15 cellular contexts compared by ENCODE assay signal in the genomic region with DNA sequence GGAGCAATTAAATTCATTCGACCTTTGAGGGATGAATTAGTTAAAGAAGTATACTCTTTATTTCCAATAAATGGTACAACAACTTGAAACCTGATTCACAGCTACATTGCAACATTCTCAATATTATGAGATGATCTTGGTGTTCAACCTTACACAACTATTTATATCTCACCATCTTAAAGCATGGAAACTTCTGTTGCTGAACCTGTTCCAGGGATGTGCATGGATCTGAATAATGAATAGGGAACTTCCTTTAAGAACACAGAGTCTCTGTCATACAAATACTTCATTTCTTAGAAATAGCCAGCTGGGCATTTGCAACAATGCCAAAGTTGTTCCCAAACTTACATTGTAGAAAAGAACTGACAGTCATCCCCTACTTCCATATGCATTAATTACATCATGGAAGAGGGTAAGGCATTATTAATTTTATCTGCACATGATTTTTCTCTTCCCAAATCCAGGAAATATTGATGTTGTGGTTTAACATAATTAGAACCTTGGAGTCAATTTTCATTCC. TPM values are rescaled to one million over a fixed set of nuclear protein-coding genes. Genes with fewer than 3 reads are reported as not detected.
DNase-seq lines count a peak whose midpoint lies in the region; ATAC-seq and TF ChIP-seq lines count a peak whose summit lies in the region.
"Had no signal": no experiment of that assay in that cellular context is flagged by ENCODE, and none has a peak within 500 bp of the region (broad histone marks: within the 10 kb centered on the region; RNA-seq: fewer than 3 reads in every experiment).

No MANE protein-coding gene starts in this region.

- peaks cover 16 to 24% of the 10 kb centered on the region in 2 donors for H3K4me1 ChIP-seq in gastrocnemius medialis

- H3K36me3 ChIP-seq in gastrocnemius medialis: no peaks in the 10 kb centered on the region

- DNase-seq in COLO829 (ENCODE audit: low spot score) (peak; percentile 38), SK-MEL-5 (ENCODE audit: low read depth, low spot score) (peak; percentile 78), fibroblast of gingiva (ENCODE audit: low read depth) (peak; percentile 75), gastrocnemius medialis (no peak), NCI-H146 (lab: John Stamatoyannopoulos, UW) (no peak), Ammon's horn (ENCODE audit: low spot score) (no peak)
- DNase-seq in activated T-cell treated with anti-CD3 and anti-CD28 coated beads, Interleukin-2, amount 50 U/mL, for 48 hours: no peak
- DNase-seq: ACHN; C1 segment of cervical spinal cord; CD4-positive, alpha-beta T cell; DMS79; H7 had no signal

- no peak overlapping the region for H3K4me3 ChIP-seq in gastrocnemius medialis
- H3K4me3 ChIP-seq: GM12878, GM23338 had no signal

- no peak for TF ChIP-seq POLR2A in gastrocnemius medialis (IDR thresholded peaks at IDR 0.05)

- no peaks in the 10 kb centered on the region for H3K9me3 ChIP-seq in gastrocnemius medialis

- H3K27me3 ChIP-seq in gastrocnemius medialis: no peaks in the 10 kb centered on the region

- ATAC-seq in gastrocnemius medialis: peak in 1 of 2 donors; percentile 26
- ATAC-seq in activated CD4-positive, CD25-positive, alpha-beta regulatory T cell treated with anti-CD3 and anti-CD28 coated beads, Interleukin-2, amount 50 U/mL, for 24 hours: no peak
- ATAC-seq: GM12878, GM23338 had no signal

- H3K27ac ChIP-seq in gastrocnemius medialis: peak overlapping the region; percentile 32 to 64 (median 52)

- intact Hi-C loops in gastrocnemius medialis (cut with DNase I; ENCODE audit: low total_unique reads): no loop called here

- no peak for TF ChIP-seq CTCF in gastrocnemius medialis (IDR thresholded peaks at IDR 0.05 in 4 of 5, conservative IDR thresholded peaks at IDR 0.05 in 1 of 5)

- in situ Hi-C loops in SK-MEL-5 (cut with HindIII; ENCODE audit: low pct_unique_long_range_greater_than_20kb, low sequenced_read_pairs): no loop called here
- in situ Hi-C loops in gastrocnemius medialis (cut with MboI; ENCODE audit: low sequenced_read_pairs in 4 of 4): no loop called here

RNA-seq across cellular contexts. Expression of gene CCDC112, which starts 39.8 kb away (rescaled TPM):
- total RNA-seq in SK-MEL-5 (2014; rRNA removed; shearing (Covaris generic)): 9.0 and 10.2 TPM in 2 replicates
- polyA plus RNA-seq in SK-MEL-5 (2015; cell fraction: cytosol; rRNA removed): 4.9 and 5.1 TPM in 2 replicates
- 2.9 and 4.7 TPM in 2 replicates for polyA plus RNA-seq in SK-MEL-5 (2015; cell fraction: nucleus; rRNA removed)
- total RNA-seq in gastrocnemius medialis: 1 to 10 TPM; 2.1 to 4.8 (median 3.8) TPM

Comparison
In these comparisons a context has a peak if more than half of its experiments do, and no peak if none do; other contexts are left out.
1. DNase-seq: peak in COLO829 (single experiment), SK-MEL-5 (single experiment) and fibroblast of gingiva (single experiment); none in gastrocnemius medialis (0 of 2), activated T-cell treated with anti-CD3 and anti-CD28 coated beads, Interleukin-2, amount 50 U/mL, for 48 hours (0 of 2), NCI-H146 (single experiment) and Ammon's horn (single experiment).